ENCODE assay signal across 38 cellular contexts in the genomic region with DNA sequence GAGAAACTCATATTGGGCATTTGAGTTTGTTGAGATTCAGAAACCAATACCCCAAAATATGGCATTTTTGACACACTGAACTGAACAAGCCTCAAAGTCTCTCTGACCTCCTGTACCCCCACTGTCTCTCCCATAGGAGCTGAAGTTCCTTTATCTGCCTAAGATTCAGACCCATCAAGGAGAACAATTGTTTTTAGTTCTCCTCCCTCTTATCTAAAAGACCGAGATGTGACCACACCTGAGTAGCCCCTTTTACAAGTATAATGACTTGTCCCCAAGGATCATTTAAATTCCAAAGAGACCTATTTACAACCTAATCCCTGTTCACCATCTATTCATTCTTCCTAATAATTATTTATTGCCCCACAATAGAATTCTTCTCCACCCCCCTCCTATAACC.
"Had no signal": no experiment of that assay in that cellular context is flagged by ENCODE, and none has a peak within 500 bp of the region (broad histone marks: within the 10 kb centered on the region; RNA-seq: fewer than 3 reads in every experiment).

No MANE protein-coding gene starts in this region.

- H3K4me1 Mint-ChIP-seq: activated B cell treated with CpG ODN at 0.5 μM for 24 hours; activated CD4-positive, alpha-beta T cell treated with anti-CD3 and anti-CD28 coated beads, Interleukin-2, amount 10 ng/mL, durations not matched to agents 24 days and 14 days; activated CD8-positive, alpha-beta memory T cell treated with anti-CD3 and anti-CD28 coated beads, Interleukin-2, amount 10 ng/mL, durations not matched to agents 7 days and 5 days; activated naive CD4-positive, alpha-beta T cell treated with anti-CD3 and anti-CD28 coated beads, Interleukin-2, amount 10 ng/mL, durations not matched to agents 7 days and 5 days; activated naive CD4-positive, alpha-beta T cell treated with anti-CD3 and anti-CD28 coated beads, Interleukin-2, amount 50 U/mL, for 24 hours; activated naive CD8-positive, alpha-beta T cell treated with anti-CD3 and anti-CD28 coated beads, Interleukin-2, amount 10 ng/mL, durations not matched to agents 7 days and 5 days; activated naive CD8-positive, alpha-beta T cell treated with anti-CD3 and anti-CD28 coated beads, Interleukin-2, amount 50 U/mL, for 24 hours; brain; central memory CD8-positive, alpha-beta T cell had no signal

- H3K27ac Mint-ChIP-seq: activated B cell treated with CpG ODN at 0.5 μM for 24 hours; activated CD4-positive, alpha-beta memory T cell treated with anti-CD3 and anti-CD28 coated beads for 36 hours; activated CD4-positive, alpha-beta T cell treated with anti-CD3 and anti-CD28 coated beads, Interleukin-2, amount 10 ng/mL, durations not matched to agents 24 days and 14 days; activated CD8-positive, alpha-beta memory T cell treated with anti-CD3 and anti-CD28 coated beads, Interleukin-2, amount 10 ng/mL, durations not matched to agents 7 days and 5 days; activated CD8-positive, alpha-beta T cell treated with anti-CD3 and anti-CD28 coated beads for 36 hours; activated naive CD4-positive, alpha-beta T cell treated with anti-CD3 and anti-CD28 coated beads, Interleukin-2, amount 10 ng/mL, durations not matched to agents 7 days and 5 days; activated naive CD4-positive, alpha-beta T cell treated with anti-CD3 and anti-CD28 coated beads, Interleukin-2, amount 50 U/mL, for 24 hours; activated naive CD8-positive, alpha-beta T cell; activated naive CD8-positive, alpha-beta T cell treated with anti-CD3 and anti-CD28 coated beads, Interleukin-2, amount 10 ng/mL, durations not matched to agents 7 days and 5 days; activated naive CD8-positive, alpha-beta T cell treated with anti-CD3 and anti-CD28 coated beads, Interleukin-2, amount 50 U/mL, for 24 hours; activated T-cell treated with anti-CD3 and anti-CD28 coated beads, Interleukin-2, amount 50 U/mL, for 24 hours; activated T-helper 2 cell treated with anti-CD3 and anti-CD28 coated beads, Interferon-gamma antibody, Interleukin-2, Interleukin-4, amounts not matched to agents 10 μg/mL and 5 μg/mL and 100 μg/mL, durations not matched to agents 14 hours and 24 hours and 36 hours; brain; T-helper 1 cell treated with Interleukin-12 subunit alpha and Interleukin-12 subunit beta and Interleukin-4 antibody, amounts not matched to agents 30 μg/mL and 1 μg/mL, for 36 hours; T-helper 2 cell treated with Interferon-gamma antibody and Interleukin-4, amounts not matched to agents 5 μg/mL and 100 μg/mL, for 36 hours had no signal

- FAIRE-seq: bronchial epithelial cell, TTC549 had no signal

- H3K9me3 ChIP-seq: ascending aorta had no signal

- ATAC-seq: activated CD8-positive, alpha-beta memory T cell treated with anti-CD3 and anti-CD28 coated beads, Interleukin-2, amount 10 ng/mL, durations not matched to agents 7 days and 5 days; activated CD8-positive, alpha-beta T cell treated with anti-CD3 and anti-CD28 coated beads for 36 hours; activated naive CD8-positive, alpha-beta T cell treated with anti-CD3 and anti-CD28 coated beads, Interleukin-2, amount 50 U/mL, for 24 hours had no signal

- DNase-seq: activated B cell treated with CpG ODN at 0.5 μM for 24 hours; activated CD4-positive, alpha-beta memory T cell treated with anti-CD3 and anti-CD28 coated beads for 36 hours; activated CD4-positive, alpha-beta T cell treated with anti-CD3 and anti-CD28 coated beads for 4 hours; activated CD4-positive, alpha-beta T cell treated with anti-CD3 and anti-CD28 coated beads, Interleukin-2, amount 10 ng/mL, durations not matched to agents 24 days and 14 days; activated CD4-positive, alpha-beta T cell treated with anti-CD3 and anti-CD28 coated beads, Interleukin-2, amount 50 U/mL, for 1 hour; activated CD4-positive, alpha-beta T cell treated with anti-CD3 and anti-CD28 coated beads, Interleukin-2, amount 50 U/mL, for 4 hours; activated CD4-positive, CD25-positive, alpha-beta regulatory T cell treated with anti-CD3 and anti-CD28 coated beads, Interleukin-2, amount 50 U/mL, for 72 hours; activated CD8-positive, alpha-beta memory T cell treated with anti-CD3 and anti-CD28 coated beads for 24 hours; activated CD8-positive, alpha-beta memory T cell treated with anti-CD3 and anti-CD28 coated beads, Interleukin-2, amount 10 ng/mL, durations not matched to agents 7 days and 5 days; activated CD8-positive, alpha-beta memory T cell treated with anti-CD3 and anti-CD28 coated beads, Interleukin-2, amount 50 U/mL, for 48 hours; activated CD8-positive, alpha-beta T cell treated with anti-CD3 and anti-CD28 coated beads for 36 hours; activated effector memory CD4-positive, alpha-beta T cell treated with Interleukin-2 at 50 U/mL for 16 hours; activated gamma-delta T cell; activated naive CD4-positive, alpha-beta T cell treated with anti-CD3 and anti-CD28 coated beads, Interleukin-2, amount 10 ng/mL, durations not matched to agents 7 days and 5 days; activated naive CD4-positive, alpha-beta T cell treated with Interleukin-2 at 50 U/mL for 16 hours; activated naive CD8-positive, alpha-beta T cell treated with anti-CD3 and anti-CD28 coated beads, Interleukin-2, amount 10 ng/mL, durations not matched to agents 7 days and 5 days; activated naive CD8-positive, alpha-beta T cell treated with anti-CD3 and anti-CD28 coated beads, Interleukin-2, amount 50 U/mL, for 24 hours; activated T-cell treated with anti-CD3 and anti-CD28 coated beads, Interleukin-2, amount 50 U/mL, for 24 hours; activated T-cell treated with anti-CD3 and anti-CD28 coated beads, Interleukin-2, amount 50 U/mL, for 48 hours; amygdala; anterior cingulate cortex; caudate nucleus; cerebellar nuclear complex; T-helper 1 cell; T-helper 2 cell; T-helper 9 cell had no signal

- H3K27me3 ChIP-seq: ascending aorta, cardiac muscle cell had no signal

- H3K9me3 Mint-ChIP-seq: activated B cell treated with CpG ODN at 0.5 μM for 24 hours; activated CD4-positive, alpha-beta memory T cell treated with anti-CD3 and anti-CD28 coated beads for 36 hours; activated CD4-positive, alpha-beta T cell treated with anti-CD3 and anti-CD28 coated beads, Interleukin-2, amount 10 ng/mL, durations not matched to agents 24 days and 14 days; activated CD8-positive, alpha-beta T cell treated with anti-CD3 and anti-CD28 coated beads for 36 hours; activated naive CD4-positive, alpha-beta T cell treated with anti-CD3 and anti-CD28 coated beads, Interleukin-2, amount 10 ng/mL, durations not matched to agents 7 days and 5 days; activated naive CD4-positive, alpha-beta T cell treated with anti-CD3 and anti-CD28 coated beads, Interleukin-2, amount 50 U/mL, for 24 hours; activated naive CD8-positive, alpha-beta T cell treated with anti-CD3 and anti-CD28 coated beads, Interleukin-2, amount 10 ng/mL, durations not matched to agents 7 days and 5 days; activated naive CD8-positive, alpha-beta T cell treated with anti-CD3 and anti-CD28 coated beads, Interleukin-2, amount 50 U/mL, for 24 hours; activated T-cell treated with anti-CD3 and anti-CD28 coated beads, Interleukin-2, amount 50 U/mL, for 24 hours; activated T-helper 2 cell treated with anti-CD3 and anti-CD28 coated beads, Interferon-gamma antibody, Interleukin-2, Interleukin-4, amounts not matched to agents 10 μg/mL and 5 μg/mL and 100 μg/mL, durations not matched to agents 14 hours and 24 hours and 36 hours; T-helper 1 cell treated with Interleukin-12 subunit alpha and Interleukin-12 subunit beta and Interleukin-4 antibody, amounts not matched to agents 30 μg/mL and 1 μg/mL, for 36 hours; T-helper 2 cell treated with Interferon-gamma antibody and Interleukin-4, amounts not matched to agents 5 μg/mL and 100 μg/mL, for 36 hours had no signal

- H3K4me1 ChIP-seq: ascending aorta had no signal

- H3K36me3 Mint-ChIP-seq: activated CD4-positive, alpha-beta memory T cell treated with anti-CD3 and anti-CD28 coated beads for 36 hours; activated CD8-positive, alpha-beta memory T cell treated with anti-CD3 and anti-CD28 coated beads, Interleukin-2, amount 10 ng/mL, durations not matched to agents 7 days and 5 days; activated naive CD4-positive, alpha-beta T cell treated with anti-CD3 and anti-CD28 coated beads, Interleukin-2, amount 10 ng/mL, durations not matched to agents 7 days and 5 days; activated naive CD4-positive, alpha-beta T cell treated with anti-CD3 and anti-CD28 coated beads, Interleukin-2, amount 50 U/mL, for 24 hours; activated naive CD8-positive, alpha-beta T cell; activated naive CD8-positive, alpha-beta T cell treated with anti-CD3 and anti-CD28 coated beads, Interleukin-2, amount 10 ng/mL, durations not matched to agents 7 days and 5 days; brain had no signal

- H3K27me3 Mint-ChIP-seq: activated B cell treated with CpG ODN at 0.5 μM for 24 hours; activated CD8-positive, alpha-beta memory T cell treated with anti-CD3 and anti-CD28 coated beads, Interleukin-2, amount 10 ng/mL, durations not matched to agents 7 days and 5 days; activated naive CD4-positive, alpha-beta T cell treated with anti-CD3 and anti-CD28 coated beads, Interleukin-2, amount 10 ng/mL, durations not matched to agents 7 days and 5 days; activated naive CD8-positive, alpha-beta T cell treated with anti-CD3 and anti-CD28 coated beads, Interleukin-2, amount 50 U/mL, for 24 hours; activated T-cell treated with anti-CD3 and anti-CD28 coated beads, Interleukin-2, amount 50 U/mL, for 24 hours had no signal

- H3K27ac ChIP-seq: ascending aorta, cardiac muscle cell, VCaP had no signal

- H3K4me3 ChIP-seq: ascending aorta, cardiac muscle cell had no signal

- H3K4me3 Mint-ChIP-seq: activated B cell treated with CpG ODN at 0.5 μM for 24 hours; activated CD4-positive, alpha-beta memory T cell treated with anti-CD3 and anti-CD28 coated beads for 36 hours; activated CD4-positive, alpha-beta T cell treated with anti-CD3 and anti-CD28 coated beads, Interleukin-2, amount 10 ng/mL, durations not matched to agents 24 days and 14 days; activated CD8-positive, alpha-beta memory T cell treated with anti-CD3 and anti-CD28 coated beads, Interleukin-2, amount 10 ng/mL, durations not matched to agents 7 days and 5 days; activated CD8-positive, alpha-beta T cell treated with anti-CD3 and anti-CD28 coated beads for 36 hours; activated naive CD4-positive, alpha-beta T cell treated with anti-CD3 and anti-CD28 coated beads, Interleukin-2, amount 10 ng/mL, durations not matched to agents 7 days and 5 days; activated naive CD4-positive, alpha-beta T cell treated with anti-CD3 and anti-CD28 coated beads, Interleukin-2, amount 50 U/mL, for 24 hours; activated naive CD8-positive, alpha-beta T cell; activated naive CD8-positive, alpha-beta T cell treated with anti-CD3 and anti-CD28 coated beads, Interleukin-2, amount 10 ng/mL, durations not matched to agents 7 days and 5 days; activated naive CD8-positive, alpha-beta T cell treated with anti-CD3 and anti-CD28 coated beads, Interleukin-2, amount 50 U/mL, for 24 hours; activated T-cell treated with anti-CD3 and anti-CD28 coated beads, Interleukin-2, amount 50 U/mL, for 24 hours; brain; central memory CD8-positive, alpha-beta T cell; T-helper 1 cell treated with Interleukin-12 subunit alpha and Interleukin-12 subunit beta and Interleukin-4 antibody, amounts not matched to agents 30 μg/mL and 1 μg/mL, for 36 hours; T-helper 2 cell treated with Interferon-gamma antibody and Interleukin-4, amounts not matched to agents 5 μg/mL and 100 μg/mL, for 36 hours had no signal

- H3K36me3 ChIP-seq: ascending aorta, cardiac muscle cell had no signal
